ENCODE assay signal across 9 cellular contexts in genomic region chr19:19464339-19465098, GRCh38. TPM values are rescaled to one million over a fixed set of nuclear protein-coding genes. Genes with fewer than 3 reads are reported as not detected.
DNase-seq lines count a peak whose midpoint lies in the region; ATAC-seq and TF ChIP-seq lines count a peak whose summit lies in the region.
"Had no signal": no experiment of that assay in that cellular context is flagged by ENCODE, and none has a peak within 500 bp of the region (broad histone marks: within the 10 kb centered on the region; RNA-seq: fewer than 3 reads in every experiment).

No MANE protein-coding gene starts in this region.

- peak; percentile 34 for DNase-seq in COLO668 (lab: John Stamatoyannopoulos, UW; ENCODE audit: unreplicated experiment)
- no peak for DNase-seq in T-helper 17 cell
- DNase-seq in foreskin keratinocyte, result peak; percentile 55 to 77
- peak in 4 of 5 donors; percentile 42 to 55 (median 44) for DNase-seq in ovary
- DNase-seq in cerebellum (ENCODE audit: low spot score), result no peak
- no peak for DNase-seq in NCI-H1694 (lab: John Stamatoyannopoulos, UW)
- DNase-seq in GM19240 (ENCODE audit: insufficient read length, low spot score), result no peak
- DNase-seq: NCI-H774 had no signal

- H3K4me1 Mint-ChIP-seq in T-helper 17 cell, result peaks cover 53% of the 10 kb centered on the region

- H3K4me1 ChIP-seq in foreskin keratinocyte, result peaks cover 40% of the 10 kb centered on the region
- peaks cover 39% of the 10 kb centered on the region for H3K4me1 ChIP-seq in ovary (ENCODE audit: insufficient read depth)

- H3K9me3 ChIP-seq in T-helper 17 cell (ENCODE audit: control insufficient read depth, low read length, poor library complexity, severe bottlenecking), result peaks cover 7% of the 10 kb centered on the region
- no peaks in the 10 kb centered on the region for H3K9me3 ChIP-seq in ovary

- ATAC-seq in T-helper 17 cell (no peak), foreskin keratinocyte (peak; percentile 47), GM19395 (IDR thresholded peaks at IDR 0.05; ENCODE audit: unreplicated experiment) (no peak)

- no peaks in the 10 kb centered on the region for H3K27me3 ChIP-seq in foreskin keratinocyte
- no peaks in the 10 kb centered on the region for H3K27me3 ChIP-seq in ovary

- TF ChIP-seq EP300 in ovary (IDR thresholded peaks at IDR 0.05), result no peak

- intact Hi-C loops in ovary (cut with DNase I), result no loop called here

- H3K4me3 Mint-ChIP-seq in T-helper 17 cell, result peak overlapping the region; percentile 21

- no peak overlapping the region for H3K4me3 ChIP-seq in ovary

- no peak for TF ChIP-seq POLR2A in ovary (IDR thresholded peaks at IDR 0.05)

- peaks cover 15% of the 10 kb centered on the region for H3K36me3 Mint-ChIP-seq in T-helper 17 cell (ENCODE audit: low read depth)

- TF ChIP-seq CTCF in foreskin keratinocyte (conservative IDR thresholded peaks at IDR 0.05), result no peak
- no peak for TF ChIP-seq CTCF in ovary (IDR thresholded peaks at IDR 0.05)

- peak overlapping the region; percentile 99 for H3K27ac Mint-ChIP-seq in T-helper 17 cell

- H3K27ac ChIP-seq in foreskin keratinocyte (peak overlapping the region; percentile 35), ovary (peak overlapping the region in 1 of 2 donors; percentile 80)

- H3K27me3 Mint-ChIP-seq in T-helper 17 cell, result no peaks in the 10 kb centered on the region

- no peaks in the 10 kb centered on the region for H3K36me3 ChIP-seq in ovary

- WGBS in ovary, 3 donors, result 44 to 48% (median 47%) methylated on average over 13 of the region's 13 CpGs

RNA-seq across cellular contexts. Expression of gene TSSK6, which starts 50.8 kb away (rescaled TPM):
- total RNA-seq in T-helper 17 cell (1 to 10 TPM; 3.8 to 3.9 TPM), foreskin keratinocyte (0.44 and 0.53 TPM in 2 replicates), ovary (1 to 10 TPM in 3 of 7 donors, under 1 TPM in 4; 0.76 to 1.8 (median 0.95) TPM), cerebellum (1.2 TPM)
- polyA plus RNA-seq in foreskin keratinocyte (0.34 and 0.38 TPM in 2 replicates), ovary (1 to 10 TPM in 1 of 2 donors, not detected in 1; 2.5 TPM)

RNA-seq across cellular contexts. Expression of gene NDUFA13, which starts 51.5 kb away (rescaled TPM):
- 100 to 1,000 TPM; 175 to 195 TPM for total RNA-seq in T-helper 17 cell
- total RNA-seq in foreskin keratinocyte, result 260 and 261 TPM in 2 replicates
- 259 and 301 TPM in 2 replicates for polyA plus RNA-seq in foreskin keratinocyte
- total RNA-seq in ovary, result 100 to 1,000 TPM in 6 of 7 donors, 10 to 100 TPM in 1; 46.5 to 291 (median 212) TPM
- polyA plus RNA-seq in ovary, result 100 to 1,000 TPM in 1 of 2 donors, 10 to 100 TPM in 1; 33.5 to 202 TPM
- total RNA-seq in cerebellum, result 70.6 TPM

RNA-seq across cellular contexts. Expression of gene GATAD2A, which starts 59.0 kb away (rescaled TPM):
- 100 to 1,000 TPM; 129 to 153 TPM for total RNA-seq in T-helper 17 cell
- total RNA-seq in foreskin keratinocyte, result 67.7 and 80.2 TPM in 2 replicates
- polyA plus RNA-seq in foreskin keratinocyte, result 23.9 and 25.9 TPM in 2 replicates
- 10 to 100 TPM; 10.7 to 83.0 (median 57.9) TPM for total RNA-seq in ovary
- 10 to 100 TPM; 13.7 to 18.9 TPM for polyA plus RNA-seq in ovary
- total RNA-seq in cerebellum, result 18.8 TPM

Comparison
In these comparisons a context has a peak if more than half of its experiments do, and no peak if none do; other contexts are left out.
1. DNase-seq: peak in COLO668 (single experiment), foreskin keratinocyte (2 of 2) and ovary (4 of 5); none in T-helper 17 cell (0 of 3), cerebellum (single experiment), NCI-H1694 (single experiment) and GM19240 (single experiment).